23 cellular contexts compared by ENCODE assay signal in the genomic region with DNA sequence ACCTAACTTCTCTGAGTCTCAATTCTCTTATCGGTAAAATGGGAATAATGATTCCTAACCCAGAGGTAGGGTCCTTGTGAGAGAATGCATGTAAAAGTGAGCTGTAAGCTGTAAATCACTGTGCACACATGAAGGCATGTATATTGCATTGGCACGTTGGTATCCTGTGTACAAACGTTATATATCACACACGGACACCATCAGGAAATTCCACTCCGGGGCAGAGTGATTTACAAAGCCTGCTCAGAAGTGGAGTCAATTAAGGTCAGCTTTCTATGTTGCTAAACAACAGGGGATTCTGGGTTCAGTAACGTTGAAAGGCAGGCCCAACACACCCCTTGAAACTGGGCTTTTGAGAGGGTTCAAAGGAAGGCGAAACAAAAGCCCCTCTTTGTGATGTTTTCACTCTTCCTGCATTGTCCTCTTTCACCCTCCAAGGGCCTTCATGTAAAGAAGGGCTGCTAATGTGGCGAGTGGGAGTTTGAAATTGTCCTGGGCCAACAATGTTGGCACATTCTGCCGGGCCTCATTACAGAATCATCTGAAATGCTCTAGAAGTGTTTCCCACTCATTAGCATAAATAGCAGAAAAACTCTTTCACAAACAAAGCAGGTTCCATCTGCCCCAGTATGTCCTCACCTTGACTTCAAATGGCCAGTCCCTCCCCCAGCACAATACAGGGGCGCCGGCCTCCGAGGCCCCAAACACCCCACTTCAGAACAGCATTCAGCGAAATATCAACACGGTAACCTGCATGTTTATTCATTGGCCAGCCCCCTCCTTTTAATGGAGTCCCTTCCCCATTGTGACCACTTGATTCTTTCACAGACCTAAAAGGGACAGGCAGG.
DNase-seq lines count a peak whose midpoint lies in the region; ATAC-seq and TF ChIP-seq lines count a peak whose summit lies in the region.
"Had no signal": no experiment of that assay in that cellular context is flagged by ENCODE, and none has a peak within 500 bp of the region (broad histone marks: within the 10 kb centered on the region; RNA-seq: fewer than 3 reads in every experiment).

No MANE protein-coding gene starts in this region.

- peak overlapping the region; percentile 55 for H3K4me2 ChIP-seq in Loucy (ENCODE audit: low read depth, low read length, poor library complexity, severe bottlenecking)
- H3K4me2 ChIP-seq in mesendoderm (ENCODE audit: low read length) = no peak overlapping the region

- H2BK120ac ChIP-seq in mesendoderm (ENCODE audit: low read depth, low read length) = peak overlapping the region; percentile 65

- DNase-seq in DMS153 treated with DMSO at 0.1 percent for 48 hours (lab: John Stamatoyannopoulos, UW; ENCODE audit: unreplicated experiment) (peak; percentile 23), dermis blood vessel endothelial cell (peak; percentile 61), mesendoderm (no peak), RPMI8226 (no peak), NCI-H446 treated with DMSO at 0.1 percent for 48 hours (lab: John Stamatoyannopoulos, UW) (no peak)
- DNase-seq in activated CD8-positive, alpha-beta memory T cell treated with anti-CD3 and anti-CD28 coated beads, Interleukin-2, amount 50 U/mL, for 48 hours = no peak
- no peak for DNase-seq in natural killer cell treated with Interleukin-12 subunit alpha and Interleukin-12 subunit beta and Interleukin-15 and Interleukin-18, amount 100 ng/mL, for 72 hours (ENCODE audit: low spot score)
- DNase-seq: activated CD4-positive, alpha-beta T cell treated with anti-CD3 and anti-CD28 coated beads for 48 hours; activated gamma-delta T cell; DMS79; GM23248; heart left ventricle; KBM-7; kidney; midbrain; NCI-H82; Peyer's patch; right lobe of liver; stimulated activated naive CD8-positive, alpha-beta T cell treated with anti-CD3 and anti-CD28 coated beads, Interleukin-15, Interleukin-2, amounts not matched to agents 100 U/mL and 50 U/mL, for 24 hours; transverse colon had no signal

- H2BK5ac ChIP-seq in mesendoderm (ENCODE audit: low read length) = peak overlapping the region; percentile 83

- no peak overlapping the region for H3K23ac ChIP-seq in mesendoderm (ENCODE audit: low read length)

- H3K27ac Mint-ChIP-seq in natural killer cell treated with Interleukin-12 subunit alpha and Interleukin-12 subunit beta and Interleukin-15 and Interleukin-18, amount 100 ng/mL, for 72 hours = no peak overlapping the region

- no peak overlapping the region for H2AK5ac ChIP-seq in mesendoderm (ENCODE audit: low read length)

- H2BK15ac ChIP-seq in mesendoderm (replicated peaks; ENCODE audit: low read depth) = no peak overlapping the region

- no peaks in the 10 kb centered on the region for H4K20me1 ChIP-seq in Loucy (ENCODE audit: insufficient read depth, low read length, poor library complexity, severe bottlenecking)

- H3K79me1 ChIP-seq in mesendoderm (ENCODE audit: low read length) = no peaks in the 10 kb centered on the region

- WGBS in mesendoderm (ENCODE audit: extremely low coverage, insufficient coverage, low lambda C conversion rate) = no CpG with 5 or more reads among the region's 14 CpGs

- H3F3A ChIP-seq in Loucy (ENCODE audit: low read depth) = no peaks in the 10 kb centered on the region

- H3K79me2 ChIP-seq in Loucy (ENCODE audit: insufficient read depth, low read length) = peaks cover 6% of the 10 kb centered on the region
- H3K79me2 ChIP-seq in mesendoderm (ENCODE audit: control insufficient read depth, insufficient read depth, low read length) = no peaks in the 10 kb centered on the region

- H3K18ac ChIP-seq in mesendoderm (ENCODE audit: low read length) = peak overlapping the region; percentile 43

- peak overlapping the region; percentile 8 for H3K4ac ChIP-seq in mesendoderm (ENCODE audit: low read depth, low read length)

- H2AFZ ChIP-seq in Loucy (ENCODE audit: low read length) = no peak overlapping the region
- H2AFZ ChIP-seq: GM23248 had no signal

- H4K5ac ChIP-seq in mesendoderm (ENCODE audit: low read length) = no peak overlapping the region

- H3K9ac ChIP-seq in Loucy (ENCODE audit: low read depth, low read length, poor library complexity, severe bottlenecking) = peak overlapping the region; percentile 44
- peak overlapping the region; percentile 34 for H3K9ac ChIP-seq in mesendoderm (ENCODE audit: low read length)
- H3K9ac ChIP-seq: GM23248 had no signal

- no peak for ATAC-seq in natural killer cell treated with Interleukin-12 subunit alpha and Interleukin-12 subunit beta and Interleukin-15 and Interleukin-18, amount 100 ng/mL, for 72 hours
- ATAC-seq: heart left ventricle; right lobe of liver; stimulated activated naive CD8-positive, alpha-beta T cell treated with anti-CD3 and anti-CD28 coated beads, Interleukin-15, Interleukin-2, amounts not matched to agents 100 U/mL and 50 U/mL, for 24 hours had no signal

- H3K4me3 ChIP-seq in Loucy (ENCODE audit: low read length, poor library complexity, severe bottlenecking) (peak overlapping the region; percentile 29), mesendoderm (ENCODE audit: low read length) (no peak overlapping the region)
- H3K4me3 ChIP-seq: adrenal gland, GM23248, heart left ventricle, Peyer's patch, right lobe of liver, transverse colon had no signal

- no peak overlapping the region for H4K8ac ChIP-seq in mesendoderm (ENCODE audit: low read depth, low read length)

- peaks cover 26 to 27% of the 10 kb centered on the region in 2 donors for H3K27me3 Mint-ChIP-seq in natural killer cell treated with Interleukin-12 subunit alpha and Interleukin-12 subunit beta and Interleukin-15 and Interleukin-18, amount 100 ng/mL, for 72 hours

- H3K27me3 ChIP-seq in Loucy (ENCODE audit: insufficient read depth, low read length, poor library complexity, severe bottlenecking) (no peaks in the 10 kb centered on the region), mesendoderm (ENCODE audit: insufficient read depth, low read length, poor library complexity) (no peaks in the 10 kb centered on the region)
- H3K27me3 ChIP-seq: adrenal gland, Peyer's patch, right lobe of liver, transverse colon had no signal

- H3K36me3 Mint-ChIP-seq in natural killer cell treated with Interleukin-12 subunit alpha and Interleukin-12 subunit beta and Interleukin-15 and Interleukin-18, amount 100 ng/mL, for 72 hours = no peaks in the 10 kb centered on the region

- no peak overlapping the region for H3K4me3 Mint-ChIP-seq in natural killer cell treated with Interleukin-12 subunit alpha and Interleukin-12 subunit beta and Interleukin-15 and Interleukin-18, amount 100 ng/mL, for 72 hours
- H3K4me3 Mint-ChIP-seq: central memory CD8-positive, alpha-beta T cell had no signal

- peaks cover 38% of the 10 kb centered on the region for H3K4me1 ChIP-seq in Loucy (ENCODE audit: insufficient read depth, low read length, poor library complexity, severe bottlenecking)
- H3K4me1 ChIP-seq in mesendoderm (ENCODE audit: control insufficient read depth, low read depth, low read length) = peaks cover 15% of the 10 kb centered on the region
- H3K4me1 ChIP-seq: adrenal gland, Peyer's patch, right lobe of liver, transverse colon had no signal

- H3K27ac ChIP-seq in mesendoderm (ENCODE audit: low read depth, low read length) = peak overlapping the region; percentile 53
- H3K27ac ChIP-seq: GM23248, heart left ventricle, Peyer's patch, right lobe of liver, transverse colon had no signal

- TF ChIP-seq CTCF in Loucy (conservative IDR thresholded peaks at IDR 0.05; ENCODE audit: low read length) = no peak

- no peaks in the 10 kb centered on the region for H3K9me2 ChIP-seq in Loucy (replicated peaks; ENCODE audit: low read depth, low read length)

- no peaks in the 10 kb centered on the region for H3K4me1 Mint-ChIP-seq in natural killer cell treated with Interleukin-12 subunit alpha and Interleukin-12 subunit beta and Interleukin-15 and Interleukin-18, amount 100 ng/mL, for 72 hours (ENCODE audit: low read depth in 2 of 2)
- H3K4me1 Mint-ChIP-seq: central memory CD8-positive, alpha-beta T cell had no signal

- no peaks in the 10 kb centered on the region for H3K9me3 Mint-ChIP-seq in natural killer cell treated with Interleukin-12 subunit alpha and Interleukin-12 subunit beta and Interleukin-15 and Interleukin-18, amount 100 ng/mL, for 72 hours
- H3K9me3 Mint-ChIP-seq: central memory CD8-positive, alpha-beta T cell had no signal

- H3K9me3 ChIP-seq in Loucy (ENCODE audit: insufficient read depth, low read depth, low read length) = no peaks in the 10 kb centered on the region
- H3K9me3 ChIP-seq: adrenal gland, heart left ventricle, Peyer's patch, right lobe of liver, transverse colon had no signal

- H3K56ac ChIP-seq in mesendoderm (ENCODE audit: low read length) = peak overlapping the region; percentile 71

- no peaks in the 10 kb centered on the region for H3K36me3 ChIP-seq in Loucy (ENCODE audit: insufficient read depth, low read length)
- no peaks in the 10 kb centered on the region for H3K36me3 ChIP-seq in mesendoderm (ENCODE audit: control insufficient read depth, insufficient read depth, low read length)
- H3K36me3 ChIP-seq: adrenal gland, heart left ventricle, Peyer's patch, right lobe of liver, transverse colon had no signal

Comparison
In these comparisons a context has a peak if more than half of its experiments do, and no peak if none do; other contexts are left out.
1. DNase-seq: peak in DMS153 treated with DMSO at 0.1 percent for 48 hours (single experiment) and dermis blood vessel endothelial cell (single experiment); none in mesendoderm (single experiment), RPMI8226 (single experiment), NCI-H446 treated with DMSO at 0.1 percent for 48 hours (single experiment), activated CD8-positive, alpha-beta memory T cell treated with anti-CD3 and anti-CD28 coated beads, Interleukin-2, amount 50 U/mL, for 48 hours (single experiment) and natural killer cell treated with Interleukin-12 subunit alpha and Interleukin-12 subunit beta and Interleukin-15 and Interleukin-18, amount 100 ng/mL, for 72 hours (single experiment).